ENCODE assay signal across 8 cellular contexts in genomic region chr6:41787219-41787917, GRCh38. TPM values are rescaled to one million over a fixed set of nuclear protein-coding genes. Genes with fewer than 3 reads are reported as not detected.
DNase-seq lines count a peak whose midpoint lies in the region; ATAC-seq and TF ChIP-seq lines count a peak whose summit lies in the region.

TOMM6 (plus strand) TSS chr6:41787694; CDS start chr6:41787698, 4 bp downstream.

- H3K36me3 Mint-ChIP-seq in chondrocyte (ENCODE audit: low read depth), result peaks cover 3% of the 10 kb centered on the region

- H3K4me1 Mint-ChIP-seq in chondrocyte (ENCODE audit: low read depth), result peaks cover 20% of the 10 kb centered on the region

- peak; percentile 93 for TF ChIP-seq POLR2A in GM19193 (IDR thresholded peaks at IDR 0.05; ENCODE audit: extremely low read depth, insufficient read depth, insufficient read length)

- no peaks in the 10 kb centered on the region for H3K9me3 ChIP-seq in BE2C

- TF ChIP-seq CTCF in BE2C (IDR thresholded peaks at IDR 0.05; ENCODE audit: low read depth, low read length), result peak; percentile 69
- peak; percentile 88 for TF ChIP-seq CTCF in chondrocyte (IDR thresholded peaks at IDR 0.05)

- H3K4me1 ChIP-seq in BE2C, result no peaks in the 10 kb centered on the region

- H3K27me3 ChIP-seq in BE2C (no peaks in the 10 kb centered on the region), layer of hippocampus (ENCODE audit: control insufficient read depth, insufficient read depth, low read length) (no peaks in the 10 kb centered on the region)

- DNase-seq in BE2C (peak; percentile 95), NCI-H510A (lab: John Stamatoyannopoulos, UW) (peak; percentile 96), chondrocyte (ENCODE audit: low spot score) (peak; percentile 98)
- peak; percentile 94 to 95 for DNase-seq in activated CD4-positive, alpha-beta T cell treated with anti-CD3 and anti-CD28 coated beads for 24 hours (ENCODE audit: low read depth in 2 of 2)
- peak; percentile 92 to 94 for DNase-seq in stimulated activated CD4-positive, alpha-beta T cell treated with anti-CD3 and anti-CD28 coated beads, Interleukin-1b, Interleukin-23, amount 100 ng/mL, for 4 hours (ENCODE audit: low read depth in 2 of 2)

- no peaks in the 10 kb centered on the region for H3K9me3 Mint-ChIP-seq in chondrocyte (ENCODE audit: low read depth)

- peak within 1 kb of the TSS; percentile 97 for H3K4me3 ChIP-seq in BE2C (ENCODE audit: low read depth, low read length)

- H3K4me3 Mint-ChIP-seq in chondrocyte (ENCODE audit: unreplicated experiment), result peak within 1 kb of the TSS; percentile 89

- no peaks in the 10 kb centered on the region for H3K27me3 Mint-ChIP-seq in chondrocyte (ENCODE audit: low read depth)

- peak within 1 kb of the TSS; percentile 95 for H3K27ac ChIP-seq in layer of hippocampus (ENCODE audit: low read depth, low read length)

- H3K36me3 ChIP-seq in BE2C, result peaks cover 27% of the 10 kb centered on the region

- H3K27ac Mint-ChIP-seq in chondrocyte (ENCODE audit: unreplicated experiment), result peak within 1 kb of the TSS; percentile 98

- ATAC-seq in HG03439 (IDR thresholded peaks at IDR 0.05; ENCODE audit: unreplicated experiment), result peak; percentile 83

RNA-seq across cellular contexts. Expression of gene TOMM6, which starts in this region (rescaled TPM):
- polyA plus RNA-seq in BE2C (2012; ENCODE audit: insufficient read depth, insufficient read length, low read depth), result 343 TPM
- total RNA-seq in chondrocyte, result 96.1 to 129 TPM (median 97.6 TPM) in 3 replicates

Comparison
In these comparisons a context has a peak if more than half of its experiments do, and no peak if none do; other contexts are left out.
1. Peak in every context shown above with its lines: DNase-seq, ATAC-seq, H3K4me3 ChIP-seq and H3K27ac ChIP-seq.